8 cellular contexts compared by ENCODE assay signal in the genomic region with DNA sequence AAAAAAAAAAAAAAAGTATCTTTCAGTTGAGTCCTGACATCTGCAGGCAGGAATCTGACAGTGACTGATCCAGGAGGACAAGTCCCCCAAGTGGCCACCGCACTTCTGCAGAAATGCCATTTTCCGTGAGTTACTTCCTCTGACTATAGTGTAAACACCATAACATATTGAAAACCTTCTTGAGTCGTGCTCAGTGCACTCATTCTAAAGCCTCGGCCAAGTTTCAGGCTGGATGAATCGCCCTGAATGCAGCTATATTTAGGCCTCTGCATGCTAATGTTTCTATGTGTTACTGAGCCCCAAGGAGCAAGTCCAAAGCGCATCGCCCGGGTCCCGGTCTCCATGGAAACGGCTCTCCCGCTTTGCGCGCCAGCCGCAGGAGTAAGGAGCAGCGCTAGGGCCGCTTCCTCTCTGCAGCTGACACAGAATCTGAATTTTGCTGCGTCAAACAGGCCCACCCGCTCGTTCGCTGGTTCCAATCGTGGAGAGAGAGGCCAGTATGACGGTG.
DNase-seq lines count a peak whose midpoint lies in the region; ATAC-seq, FAIRE-seq and TF ChIP-seq lines count a peak whose summit lies in the region.

No MANE protein-coding gene starts in this region.

- no peaks in the 10 kb centered on the region for H3K9me3 ChIP-seq in pancreas
- no peaks in the 10 kb centered on the region for H3K9me3 ChIP-seq in gastrocnemius medialis

- DNase-seq in NCI-H1694 (lab: John Stamatoyannopoulos, UW) (peak; percentile 18), NCI-H1694 treated with DMSO at 0.1 percent for 48 hours (lab: John Stamatoyannopoulos, UW) (no peak), SK-MEL-5 (ENCODE audit: low read depth, low spot score) (peak; percentile 3), fibroblast of the aortic adventitia (ENCODE audit: low read depth) (peak; percentile 1), pancreas (peak in 1 of 6 donors; percentile 17), gastrocnemius medialis (no peak), OCI-M1 (lab: John Stamatoyannopoulos, UW) (no peak)

- H3K27me3 ChIP-seq in pancreas (no peaks in the 10 kb centered on the region), gastrocnemius medialis (no peaks in the 10 kb centered on the region)

- intact Hi-C loops in pancreas (cut with DNase I) = no loop called here
- intact Hi-C loops in gastrocnemius medialis (cut with DNase I; ENCODE audit: low total_unique reads) = no loop called here

- FAIRE-seq in pancreas (lab: Jason Lieb, UNC) = no peak

- TF ChIP-seq CTCF in fibroblast of the aortic adventitia (IDR thresholded peaks at IDR 0.05; ENCODE audit: insufficient read depth, low read length) (no peak), pancreas (IDR thresholded peaks at IDR 0.05) (no peak), gastrocnemius medialis (IDR thresholded peaks at IDR 0.05 in 4 of 5, conservative IDR thresholded peaks at IDR 0.05 in 1 of 5) (no peak)

- H3K36me3 ChIP-seq in pancreas (no peaks in the 10 kb centered on the region), gastrocnemius medialis (no peaks in the 10 kb centered on the region)

- ATAC-seq in pancreas (peak in 3 of 4 donors; percentile 21 to 60 (median 30)), gastrocnemius medialis (no peak), HG02571 (IDR thresholded peaks at IDR 0.05; ENCODE audit: unreplicated experiment) (no peak)

- WGBS in pancreas, 2 donors = 32 to 47% methylated on average over 22 of the region's 22 CpGs

- H3K4me3 ChIP-seq in fibroblast of the aortic adventitia (ENCODE audit: low read depth, low read length) (no peak overlapping the region), pancreas (no peak overlapping the region), gastrocnemius medialis (no peak overlapping the region)

- no peaks in the 10 kb centered on the region for H3K4me1 ChIP-seq in pancreas
- H3K4me1 ChIP-seq in gastrocnemius medialis = no peaks in the 10 kb centered on the region

- H3K27ac ChIP-seq in pancreas = no peak overlapping the region
- no peak overlapping the region for H3K27ac ChIP-seq in gastrocnemius medialis

- no peak for TF ChIP-seq POLR2A in gastrocnemius medialis (IDR thresholded peaks at IDR 0.05)

- in situ Hi-C loops in SK-MEL-5 (cut with HindIII; ENCODE audit: low pct_unique_long_range_greater_than_20kb, low sequenced_read_pairs) = no loop called here
- in situ Hi-C loops in gastrocnemius medialis (cut with MboI; ENCODE audit: low sequenced_read_pairs in 4 of 4) = no loop called here

Comparison
In these comparisons a context has a peak if more than half of its experiments do, and no peak if none do; other contexts are left out.
1. DNase-seq: peak in NCI-H1694 (single experiment), SK-MEL-5 (single experiment) and fibroblast of the aortic adventitia (single experiment); none in NCI-H1694 treated with DMSO at 0.1 percent for 48 hours (single experiment), gastrocnemius medialis (0 of 2) and OCI-M1 (single experiment).
2. ATAC-seq: peak in pancreas (3 of 4); none in gastrocnemius medialis (0 of 2) and HG02571 (single experiment).